ENCODE assay signal across 8 cellular contexts in the genomic region with DNA sequence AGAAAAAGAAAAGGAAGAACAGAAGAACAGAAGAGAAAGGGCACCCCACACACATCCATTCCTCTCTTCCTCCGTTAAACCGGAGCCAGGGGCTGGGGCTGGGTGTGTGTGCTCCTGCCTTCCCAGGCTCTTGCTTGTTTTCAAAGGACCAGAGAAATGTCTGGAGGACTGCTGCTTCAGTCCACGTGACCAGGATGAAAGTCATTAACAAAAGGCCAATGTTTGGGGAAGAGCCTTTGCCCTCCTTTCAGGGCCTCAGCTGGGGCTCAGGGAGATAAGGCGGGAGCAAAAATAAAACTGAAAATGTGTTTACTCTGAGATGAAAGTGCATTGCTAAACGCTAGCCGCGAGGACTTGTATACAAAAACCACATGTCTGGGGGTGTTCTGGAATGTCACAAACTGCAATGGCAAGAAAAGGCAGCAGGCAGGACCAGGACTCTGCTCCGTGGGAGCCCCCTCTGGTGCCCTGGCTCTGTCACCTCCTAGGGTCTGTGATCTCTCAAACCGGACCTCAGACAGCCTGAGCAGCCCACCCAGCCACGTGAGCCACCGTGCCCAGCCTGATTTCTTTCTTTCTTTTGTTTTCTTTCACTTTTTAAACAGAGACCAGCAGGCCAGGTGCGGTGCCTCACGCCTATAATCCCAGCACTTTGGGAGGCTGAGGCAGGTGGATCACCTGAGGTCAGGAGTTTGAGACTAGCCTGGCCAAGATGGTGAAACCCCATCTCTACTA. TPM values are rescaled to one million over a fixed set of nuclear protein-coding genes. Genes with fewer than 3 reads are reported as not detected.
DNase-seq lines count a peak whose midpoint lies in the region; ATAC-seq and TF ChIP-seq lines count a peak whose summit lies in the region.

No MANE protein-coding gene starts in this region.

- H3K36me3 ChIP-seq in GM06990 (ENCODE audit: control insufficient read depth, insufficient read depth, low read length) = no peaks in the 10 kb centered on the region

- ATAC-seq in naive thymus-derived CD8-positive, alpha-beta T cell = peak; percentile 20 to 30
- ATAC-seq in HG02678 (IDR thresholded peaks at IDR 0.05; ENCODE audit: unreplicated experiment) (no peak), GM19351 (IDR thresholded peaks at IDR 0.05; ENCODE audit: unreplicated experiment) (no peak), HG02870 (IDR thresholded peaks at IDR 0.05; ENCODE audit: unreplicated experiment) (no peak)

- H3K27me3 Mint-ChIP-seq in naive thymus-derived CD8-positive, alpha-beta T cell = no peaks in the 10 kb centered on the region

- peak overlapping the region; percentile 4 for H3K4me3 ChIP-seq in GM06990 (replicated peaks; ENCODE audit: low read depth, low read length)

- no peaks in the 10 kb centered on the region for H3K27me3 ChIP-seq in GM06990 (replicated peaks; ENCODE audit: control insufficient read depth, insufficient read depth, low read length)

- H3K4me1 Mint-ChIP-seq in naive thymus-derived CD8-positive, alpha-beta T cell = peaks cover 2 to 42% (median 18%) of the 10 kb centered on the region in 4 donors

- H3K9me3 Mint-ChIP-seq in naive thymus-derived CD8-positive, alpha-beta T cell = no peaks in the 10 kb centered on the region

- TF ChIP-seq CTCF in GM06990 (IDR thresholded peaks at IDR 0.05; ENCODE audit: insufficient read depth, low read length, poor library complexity, severe bottlenecking) = no peak

- H3K27ac Mint-ChIP-seq in naive thymus-derived CD8-positive, alpha-beta T cell = peak overlapping the region in 9 of 10 donors; percentile 40 to 88 (median 74)

- H3K4me3 Mint-ChIP-seq in naive thymus-derived CD8-positive, alpha-beta T cell = peak overlapping the region; percentile 36 to 79 (median 60)

- POLR2A ChIA-PET in naive thymus-derived CD8-positive, alpha-beta T cell (lab: Charles Lee) = interaction anchor here (0.7 kb wide), 1 partner anchor 11 kb away, joined by 3 read pairs; no protein-coding TSS in a partner anchor

- DNase-seq in GM06990 (ENCODE audit: extremely low read depth, insufficient read length) (no peak), NCI-H69 (lab: John Stamatoyannopoulos, UW) (peak; percentile 49), epidermal melanocyte (ENCODE audit: insufficient read length, low spot score) (peak; percentile 49), GDM1 (lab: John Stamatoyannopoulos, UW) (no peak)
- no peak for DNase-seq in naive thymus-derived CD8-positive, alpha-beta T cell

- no peaks in the 10 kb centered on the region for H3K36me3 Mint-ChIP-seq in naive thymus-derived CD8-positive, alpha-beta T cell

RNA-seq across cellular contexts. Expression of a gene that starts 31.6 kb away (rescaled TPM):
- 100 to 1,000 TPM; 711 to 718 TPM for total RNA-seq in naive thymus-derived CD8-positive, alpha-beta T cell
- 100 to 1,000 TPM in 2 of 3 donors, 10 to 100 TPM in 1; 51.2 to 389 (median 105) TPM for polyA plus RNA-seq in naive thymus-derived CD8-positive, alpha-beta T cell

Comparison
In these comparisons a context has a peak if more than half of its experiments do, and no peak if none do; other contexts are left out.
1. DNase-seq: peak in NCI-H69 (single experiment) and epidermal melanocyte (single experiment); none in GM06990 (single experiment), naive thymus-derived CD8-positive, alpha-beta T cell (0 of 10) and GDM1 (single experiment).
2. ATAC-seq: peak in naive thymus-derived CD8-positive, alpha-beta T cell (2 of 2); none in HG02678 (single experiment), GM19351 (single experiment) and HG02870 (single experiment).